ENCODE assay signal across 8 cellular contexts in genomic region chr1:25997759-25998074, GRCh38. TPM values are rescaled to one million over a fixed set of nuclear protein-coding genes. Genes with fewer than 3 reads are reported as not detected.
A peak's percentile ranks its signal among the peaks of the same experiment; 100 is the strongest.
DNase-seq lines count a peak whose midpoint lies in the region; ATAC-seq and TF ChIP-seq lines count a peak whose summit lies in the region.

PAFAH2 (minus strand) TSS chr1:25998063; CDS start chr1:25990816, 7,247 bp downstream.

- no peak for DNase-seq in HL-60 (ENCODE audit: low read depth in 1 of 2, low spot score in 1 of 2)
- peak in 1 of 61 donors; percentile 60 for DNase-seq in caudate nucleus (lab: John Stamatoyannopoulos, UW)
- DNase-seq in memory B cell (ENCODE audit: low spot score in 2 of 2) = no peak
- no peak for DNase-seq in NCI-H446 (lab: John Stamatoyannopoulos, UW)
- no peak for DNase-seq in activated gamma-delta T cell (lab: John Stamatoyannopoulos, UW)

- WGBS in urinary bladder = under 1% methylated on average over 15 of the region's 15 CpGs

- no peak for TF ChIP-seq CTCF in HL-60 (IDR thresholded peaks at IDR 0.05; ENCODE audit: insufficient read depth, low read length)

- no peaks in the 10 kb centered on the region for H3K36me3 ChIP-seq in urinary bladder (ENCODE audit: insufficient read depth)

- ATAC-seq in memory B cell (ENCODE audit: low read depth) = no peak
- no peak for ATAC-seq in GM18517 (IDR thresholded peaks at IDR 0.05; ENCODE audit: unreplicated experiment)

- no peaks in the 10 kb centered on the region for H3K27me3 ChIP-seq in HL-60 (ENCODE audit: insufficient read depth, poor library complexity, severe bottlenecking)

- no peaks in the 10 kb centered on the region for H3K9me3 Mint-ChIP-seq in memory B cell

- H3K4me3 ChIP-seq in HL-60 (replicated peaks; ENCODE audit: insufficient read depth, low read length) (peak within 1 kb of the TSS; percentile 40), urinary bladder (ENCODE audit: low read depth, low read length) (peak within 1 kb of the TSS; percentile 44)

- H3K4me1 ChIP-seq in urinary bladder (ENCODE audit: insufficient read depth) = no peaks in the 10 kb centered on the region

- H3K4me1 Mint-ChIP-seq in memory B cell = peaks cover 14% of the 10 kb centered on the region

- H3K27ac ChIP-seq in HL-60 (replicated peaks) = peak within 1 kb of the TSS; percentile 79
- peak within 1 kb of the TSS; percentile 84 for H3K27ac ChIP-seq in caudate nucleus (ENCODE audit: low read depth, low read length)
- peak within 1 kb of the TSS; percentile 81 for H3K27ac ChIP-seq in urinary bladder (ENCODE audit: low read depth)

- H3K36me3 Mint-ChIP-seq in memory B cell = peaks cover 7% of the 10 kb centered on the region

- H3K4me3 Mint-ChIP-seq in memory B cell = peak within 1 kb of the TSS; percentile 98

- H3K27me3 Mint-ChIP-seq in memory B cell = no peaks in the 10 kb centered on the region

- peak; percentile 28 for TF ChIP-seq POLR2A in GM18526 (IDR thresholded peaks at IDR 0.05; ENCODE audit: extremely low read depth, insufficient read length)

- peak within 1 kb of the TSS; percentile 98 for H3K27ac Mint-ChIP-seq in memory B cell

RNA-seq across cellular contexts. Expression of gene PAFAH2, which starts in this region (rescaled TPM):
- 10.0 TPM for total RNA-seq in urinary bladder
- 7.4 TPM for polyA plus RNA-seq in urinary bladder
